Comparison of ENCODE assay signal across 11 cellular contexts in genomic region chr12:76864791-76865400, GRCh38. TPM values are rescaled to one million over a fixed set of nuclear protein-coding genes. Genes with fewer than 3 reads are reported as not detected.
DNase-seq lines count a peak whose midpoint lies in the region; ATAC-seq and TF ChIP-seq lines count a peak whose summit lies in the region.
"Had no signal": no experiment of that assay in that cellular context is flagged by ENCODE, and none has a peak within 500 bp of the region (broad histone marks: within the 10 kb centered on the region; RNA-seq: fewer than 3 reads in every experiment).

No MANE protein-coding gene starts in this region.

- 0 out of 2 replicates have a peak, but pooled peaks cover 5% of the 10 kb centered on the region for H4K20me1 ChIP-seq in GM23338 (replicated peaks; ENCODE audit: insufficient read depth)

- H3K4me3 ChIP-seq in GM23338, result no peak overlapping the region
- no peak overlapping the region for H3K4me3 ChIP-seq in mesenchymal stem cell (ENCODE audit: insufficient read depth in 1 of 2, low read depth in 1 of 2, low read length in 2 of 2)
- no peak overlapping the region for H3K4me3 ChIP-seq in MG63

- H3K36me3 ChIP-seq in GM23338 (ENCODE audit: insufficient read depth), result peaks cover 4% of the 10 kb centered on the region; the same call in 1 of the 2 replicates
- no peaks in the 10 kb centered on the region for H3K36me3 ChIP-seq in mesenchymal stem cell (ENCODE audit: control insufficient read depth in 1 of 2, insufficient read depth in 2 of 2, low read depth in 1 of 2, low read length in 2 of 2)
- no peaks in the 10 kb centered on the region for H3K36me3 ChIP-seq in MG63

- no peak overlapping the region for H2BK5ac ChIP-seq in mesenchymal stem cell (ENCODE audit: low read depth, low read length, poor library complexity, severe bottlenecking)

- H3K27me3 ChIP-seq in GM23338 (ENCODE audit: insufficient read depth), result no peaks in the 10 kb centered on the region
- no peaks in the 10 kb centered on the region for H3K27me3 ChIP-seq in mesenchymal stem cell (ENCODE audit: control insufficient read depth in 1 of 2, insufficient read depth in 1 of 2, low read length in 2 of 2)
- no peaks in the 10 kb centered on the region for H3K27me3 ChIP-seq in MG63

- H3K9ac ChIP-seq in mesenchymal stem cell (ENCODE audit: low read length), result no peak overlapping the region

- no peak overlapping the region for H3K4me3 Mint-ChIP-seq in GM23338
- H3K4me3 Mint-ChIP-seq: natural killer cell treated with Interleukin-12 subunit alpha and Interleukin-12 subunit beta and Interleukin-15 and Interleukin-18, amount 100 ng/mL, for 72 hours had no signal

- no CpG with 5 or more reads among the region's 2 CpGs for WGBS in mesenchymal stem cell

- H3K23ac ChIP-seq in mesenchymal stem cell (ENCODE audit: low read length in 2 of 2), result no peak overlapping the region

- TF ChIP-seq CTCF in GM23338 (conservative IDR thresholded peaks at IDR 0.05; ENCODE audit: low read depth in 2 of 2), result no peak

- no peak overlapping the region for H2BK120ac ChIP-seq in mesenchymal stem cell (ENCODE audit: low read depth, low read length)

- H2BK15ac ChIP-seq in mesenchymal stem cell (ENCODE audit: low read depth, poor library complexity, severe bottlenecking), result no peak overlapping the region

- H3K4me1 ChIP-seq in GM23338 (ENCODE audit: insufficient read depth), result peaks cover 29% of the 10 kb centered on the region
- peaks cover 4% of the 10 kb centered on the region for H3K4me1 ChIP-seq in mesenchymal stem cell (ENCODE audit: control insufficient read depth, insufficient read depth, low read depth, low read length)

- H3K14ac ChIP-seq in mesenchymal stem cell (ENCODE audit: low read length in 2 of 2), result no peak overlapping the region

- no peaks in the 10 kb centered on the region for H3K9me3 ChIP-seq in mesenchymal stem cell (ENCODE audit: control insufficient read depth, low read length)
- no peaks in the 10 kb centered on the region for H3K9me3 ChIP-seq in MG63
- H3K9me3 ChIP-seq: Caco-2 had no signal

- H3K9me3 Mint-ChIP-seq in GM23338, result no peaks in the 10 kb centered on the region
- H3K9me3 Mint-ChIP-seq: natural killer cell treated with Interleukin-12 subunit alpha and Interleukin-12 subunit beta and Interleukin-15 and Interleukin-18, amount 100 ng/mL, for 72 hours had no signal

- peaks cover 4% of the 10 kb centered on the region for H3K27me3 Mint-ChIP-seq in GM23338 (ENCODE audit: insufficient read depth, low read depth, poor library complexity)

- H3K4ac ChIP-seq in mesenchymal stem cell (ENCODE audit: low read depth in 1 of 2, low read length in 2 of 2), result no peak overlapping the region

- no peak overlapping the region for H3K27ac Mint-ChIP-seq in GM23338
- H3K27ac Mint-ChIP-seq: natural killer cell treated with Interleukin-12 subunit alpha and Interleukin-12 subunit beta and Interleukin-15 and Interleukin-18, amount 100 ng/mL, for 72 hours had no signal

- DNase-seq in GM23338 (ENCODE audit: low spot score), result no peak
- DNase-seq in mesenchymal stem cell, result peak; percentile 54
- no peak for DNase-seq in NCI-H1105 treated with DMSO at 0.1 percent for 48 hours (lab: John Stamatoyannopoulos, UW)
- DNase-seq in MV-4-11 (lab: John Stamatoyannopoulos, UW), result no peak
- no peak for DNase-seq in MG63
- no peak for DNase-seq in kidney glomerular epithelial cell (lab: John Stamatoyannopoulos, UW)
- DNase-seq: Caco-2; effector CD8-positive, alpha-beta T cell had no signal

- no peaks in the 10 kb centered on the region for H3K9me2 ChIP-seq in GM23338 (ENCODE audit: insufficient read depth)

- 0 out of 2 replicates have a peak overlapping the region, but pooled peaks have one; percentile 35 for H3K27ac ChIP-seq in GM23338 (ENCODE audit: low read depth)
- no peak overlapping the region for H3K27ac ChIP-seq in mesenchymal stem cell (ENCODE audit: low read length, poor library complexity, severe bottlenecking)

- H2AFZ ChIP-seq in GM23338, result no peak overlapping the region
- H2AFZ ChIP-seq in mesenchymal stem cell (ENCODE audit: low read depth, low read length), result no peak overlapping the region

- no peak overlapping the region for H4K8ac ChIP-seq in mesenchymal stem cell (ENCODE audit: low read length)

- H4K91ac ChIP-seq in mesenchymal stem cell (ENCODE audit: low read length), result no peak overlapping the region

- ATAC-seq in GM19023 (IDR thresholded peaks at IDR 0.05; ENCODE audit: unreplicated experiment) (peak; percentile 73), GM23338 (no peak), HG03354 (IDR thresholded peaks at IDR 0.05; ENCODE audit: poor library complexity, severe bottlenecking, unreplicated experiment) (peak; percentile 86)
- ATAC-seq: natural killer cell treated with Interleukin-12 subunit alpha and Interleukin-12 subunit beta and Interleukin-15 and Interleukin-18, amount 100 ng/mL, for 72 hours had no signal

- peaks cover 39% of the 10 kb centered on the region for H3K36me3 Mint-ChIP-seq in GM23338 (ENCODE audit: low read depth)
- H3K36me3 Mint-ChIP-seq: natural killer cell treated with Interleukin-12 subunit alpha and Interleukin-12 subunit beta and Interleukin-15 and Interleukin-18, amount 100 ng/mL, for 72 hours had no signal

- no peaks in the 10 kb centered on the region; the same call in 1 of the 2 replicates for H3F3A ChIP-seq in GM23338 (replicated peaks; ENCODE audit: low read depth)

- H2BK12ac ChIP-seq in mesenchymal stem cell (ENCODE audit: low read length in 2 of 2), result no peak overlapping the region

- H3K18ac ChIP-seq in mesenchymal stem cell (ENCODE audit: low read depth in 1 of 2, low read length in 2 of 2), result no peak overlapping the region

- H3K79me2 ChIP-seq in GM23338 (replicated peaks; ENCODE audit: insufficient read depth), result peaks cover 34% of the 10 kb centered on the region

- H3K79me1 ChIP-seq in mesenchymal stem cell (replicated peaks; ENCODE audit: low read length, poor library complexity, severe bottlenecking), result peaks cover 3% of the 10 kb centered on the region

- H3K4me2 ChIP-seq in GM23338 (no peak overlapping the region), mesenchymal stem cell (ENCODE audit: low read length, poor library complexity, severe bottlenecking) (no peak overlapping the region)

- no peak overlapping the region for H2AK5ac ChIP-seq in mesenchymal stem cell (ENCODE audit: low read length, severe bottlenecking)

- peaks cover 39% of the 10 kb centered on the region for H3K4me1 Mint-ChIP-seq in GM23338

TF ChIP-seq in GM23338, 12 proteins besides CTCF, POLR2A, EP300 and RAD21 (continues in another document):
- no peak for TF ChIP-seq JUNB (IDR thresholded peaks at IDR 0.05; ENCODE audit: unreplicated experiment)

RNA-seq across cellular contexts. Expression of gene CSRP2, which starts 13.9 kb away (rescaled TPM):
- total RNA-seq in GM23338 (2014; rRNA removed; shearing (Covaris generic)), result 166 and 208 TPM in 2 replicates
- polyA plus RNA-seq in GM23338 (2016; fragmentation: Nextera tagmentation; extraction: Ambion mirVana), result 286 and 315 TPM in 2 replicates
- polyA plus RNA-seq in mesenchymal stem cell (2013, experiment 1 of 2), result 26.6 TPM
- 27.7 TPM for polyA plus RNA-seq in mesenchymal stem cell (2013, experiment 2 of 2)
- 10.6 and 15.8 TPM in 2 replicates for total RNA-seq in MG63 (2014; rRNA removed; shearing (Covaris generic); ENCODE audit: low replicate concordance)
